In genomic region chr2:202032841-202033316, GRCh38 we compare ENCODE assay signal across 7 cellular contexts.
DNase-seq lines count a peak whose midpoint lies in the region; ATAC-seq and TF ChIP-seq lines count a peak whose summit lies in the region.

No MANE protein-coding gene starts in this region.

- peak; percentile 83 for DNase-seq in astrocyte of the hippocampus (ENCODE audit: low read depth, low spot score)
- no peak for DNase-seq in iPS DF 6.9 (ENCODE audit: low read depth, low spot score)
- DNase-seq in skeletal muscle cell (ENCODE audit: low read depth) = no peak
- no peak for DNase-seq in NCI-H1417 (lab: John Stamatoyannopoulos, UW)

- H3K27me3 ChIP-seq in iPS DF 6.9 (ENCODE audit: control insufficient read depth, insufficient read depth, low read length) = no peaks in the 10 kb centered on the region

- peak overlapping the region; percentile 44 for H3K27ac ChIP-seq in iPS DF 6.9 (ENCODE audit: low read length)

- WGBS in iPS DF 6.9 (ENCODE audit: insufficient coverage, insufficient read length) = no CpG with 5 or more reads among the region's 42 CpGs

- no peaks in the 10 kb centered on the region for H3K9me3 ChIP-seq in iPS DF 6.9 (ENCODE audit: control insufficient read depth, insufficient read depth, low read length)

- ATAC-seq in GM18909 (IDR thresholded peaks at IDR 0.05; ENCODE audit: poor library complexity, unreplicated experiment) (peak; percentile 18), HG03175 (IDR thresholded peaks at IDR 0.05; ENCODE audit: unreplicated experiment) (peak; percentile 10), SK-N-SH treated with all-trans-retinoic acid at 6 μM for 48 hours (peak; percentile 7)

- peaks cover 15% of the 10 kb centered on the region for H3K36me3 ChIP-seq in iPS DF 6.9 (ENCODE audit: control insufficient read depth, insufficient read depth, low read length)

- H3K4me3 ChIP-seq in iPS DF 6.9 (ENCODE audit: low read length) (peak overlapping the region; percentile 87), skeletal muscle cell (ENCODE audit: low read depth, low read length) (peak overlapping the region; percentile 78)

- no peaks in the 10 kb centered on the region for H3K4me1 ChIP-seq in iPS DF 6.9 (ENCODE audit: control insufficient read depth, insufficient read depth, low read length)

TF ChIP-seq in SK-N-SH treated with all-trans-retinoic acid at 6 μM for 48 hours, 23 proteins besides CTCF, POLR2A, EP300 and RAD21:
- 0 out of 2 replicates have a peak, but pooled peaks have one; percentile 33 for TF ChIP-seq ZFP3 (CRISPR knock-in tag; IDR thresholded peaks at IDR 0.05)
- TF ChIP-seq PATZ1 (CRISPR knock-in tag; IDR thresholded peaks at IDR 0.05; ENCODE audit: borderline replicate concordance) = no peak
